9 cellular contexts compared by ENCODE assay signal in the genomic region with DNA sequence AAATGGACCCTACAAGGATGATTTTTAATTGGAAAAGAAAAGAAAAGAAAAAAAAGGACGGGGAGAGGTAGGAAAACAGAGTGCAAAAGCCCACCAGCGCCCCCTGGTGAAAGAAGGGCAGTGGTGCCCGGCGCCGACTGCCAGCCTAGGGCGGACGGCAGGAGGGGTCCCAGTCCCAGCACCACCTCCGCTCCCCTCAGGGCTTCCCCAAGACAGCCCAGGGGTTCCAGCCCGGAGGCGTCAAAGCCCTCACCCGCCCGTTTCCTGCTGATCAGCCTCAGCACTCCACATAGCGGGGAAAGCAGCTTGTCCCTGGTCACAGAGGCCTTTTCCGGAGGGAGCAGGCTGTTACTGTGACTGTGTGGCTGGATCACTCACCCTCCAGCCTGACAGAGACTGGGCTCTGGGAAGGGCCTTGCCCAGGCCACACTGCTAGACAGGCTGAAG.
DNase-seq lines count a peak whose midpoint lies in the region; ATAC-seq and TF ChIP-seq lines count a peak whose summit lies in the region.
"Had no signal": no experiment of that assay in that cellular context is flagged by ENCODE, and none has a peak within 500 bp of the region (broad histone marks: within the 10 kb centered on the region; RNA-seq: fewer than 3 reads in every experiment).

No MANE protein-coding gene starts in this region.

- H3K27ac ChIP-seq in PC-3 (ENCODE audit: low read length), result no peak overlapping the region
- H3K27ac ChIP-seq: BLaER1 had no signal

- no peaks in the 10 kb centered on the region for H3K9me2 ChIP-seq in PC-3 (replicated peaks; ENCODE audit: low read length)

- peak overlapping the region; percentile 56; the same call in 1 of the 2 replicates for H2AFZ ChIP-seq in PC-3 (ENCODE audit: low read length)

- peak overlapping the region; percentile 56 for H3K4me2 ChIP-seq in PC-3 (ENCODE audit: low read length)
- H3K4me2 ChIP-seq: BLaER1 had no signal

- H3K36me3 ChIP-seq in PC-3 (ENCODE audit: low read depth, low read length), result no peaks in the 10 kb centered on the region
- H3K36me3 ChIP-seq: BLaER1 had no signal

- H3K79me2 ChIP-seq in PC-3 (ENCODE audit: low read length), result no peaks in the 10 kb centered on the region

- POLR2A ChIA-PET in PC-3 (lab: Charles Lee; ENCODE audit: unreplicated experiment), result no interaction called here

- H3K4me1 ChIP-seq in PC-3 (ENCODE audit: insufficient read depth, low read length), result peaks cover 14% of the 10 kb centered on the region

- intact Hi-C loops in PC-3 (cut with micrococcal nuclease), result loop anchor here (1.0 kb wide), 2 partner anchors 336 to 376 kb away; partner anchors contain the start of gene GLI2

- no peaks in the 10 kb centered on the region for H4K20me1 ChIP-seq in PC-3 (ENCODE audit: low read length)

- no peaks in the 10 kb centered on the region for H3F3A ChIP-seq in PC-3 (ENCODE audit: low read length, unreplicated experiment)

- no peaks in the 10 kb centered on the region for H3K27me3 ChIP-seq in PC-3 (ENCODE audit: low read length)

- no peak overlapping the region for H3K4me3 ChIP-seq in PC-3 (ENCODE audit: low read length)
- H3K4me3 ChIP-seq: BLaER1 had no signal

- CTCF ChIA-PET in PC-3 (lab: Charles Lee), result interaction anchor here (0.6 to 0.7 kb wide), 2 partner anchors 336 to 369 kb away, joined by 3 to 4 read pairs; no protein-coding TSS in a partner anchor

- DNase-seq in NCI-H1417 (lab: John Stamatoyannopoulos, UW) (peak; percentile 48 to 73 (median 50)), NCI-H1417 treated with DMSO at 0.1 percent for 48 hours (lab: John Stamatoyannopoulos, UW) (no peak), PC-3 (peak; percentile 75), anterior cingulate cortex (lab: John Stamatoyannopoulos, UW) (peak in 50 of 58 donors; percentile 8 to 74 (median 35)), hypothalamus (lab: John Stamatoyannopoulos, UW) (peak in 42 of 51 donors; percentile 4 to 74 (median 39))
- peak; percentile 74 for DNase-seq in stimulated activated CD4-positive, alpha-beta T cell treated with anti-CD3 and anti-CD28 coated beads, Interleukin-15, amount 100 ng/mL, for 24 hours

- ATAC-seq in HG03354 (IDR thresholded peaks at IDR 0.05; ENCODE audit: poor library complexity, severe bottlenecking, unreplicated experiment), result peak; percentile 78
- peak; percentile 51 for ATAC-seq in PC-3
- ATAC-seq in HG02852 (IDR thresholded peaks at IDR 0.05; ENCODE audit: unreplicated experiment), result no peak

- no peaks in the 10 kb centered on the region for H3K9me3 ChIP-seq in PC-3 (ENCODE audit: low read length)
- H3K9me3 ChIP-seq: BLaER1 had no signal

- no TSS peak for BruUV-seq in PC-3 (replicated peaks; lab: Mats Ljungman, UMichigan)

- peak; percentile 94 for TF ChIP-seq CTCF in PC-3 (conservative IDR thresholded peaks at IDR 0.05; ENCODE audit: low read depth, low read length)

- H3K9ac ChIP-seq in PC-3 (ENCODE audit: low read length), result no peak overlapping the region
- H3K9ac ChIP-seq: BLaER1 had no signal
